Comparison of ENCODE assay signal across 14 cellular contexts in genomic region chr11:112958670-112959069, GRCh38. TPM values are rescaled to one million over a fixed set of nuclear protein-coding genes. Genes with fewer than 3 reads are reported as not detected.
DNase-seq lines count a peak whose midpoint lies in the region; FAIRE-seq and TF ChIP-seq lines count a peak whose summit lies in the region.
"Had no signal": no experiment of that assay in that cellular context is flagged by ENCODE, and none has a peak within 500 bp of the region (broad histone marks: within the 10 kb centered on the region; RNA-seq: fewer than 3 reads in every experiment).

No MANE protein-coding gene starts in this region.

- H3K4me3 Mint-ChIP-seq in HFFc6 = no peak overlapping the region
- no peak overlapping the region for H3K4me3 Mint-ChIP-seq in astrocyte (ENCODE audit: unreplicated experiment)
- H3K4me3 Mint-ChIP-seq: activated CD4-positive, alpha-beta T cell treated with anti-CD3 and anti-CD28 coated beads for 36 hours had no signal

- H3K4me3 ChIP-seq in AG09309 (ENCODE audit: control insufficient read depth, low read depth, low read length) (no peak overlapping the region), astrocyte (ENCODE audit: insufficient read depth, low read depth, low read length) (no peak overlapping the region)
- H3K4me3 ChIP-seq: BLaER1 treated with 17β-estradiol and CSF1 and Interleukin-3, amounts not matched to agents 10 nM and 100 nM had no signal

- no peaks in the 10 kb centered on the region for H3K36me3 ChIP-seq in astrocyte (ENCODE audit: insufficient read depth, low read length)
- H3K36me3 ChIP-seq: BLaER1 treated with 17β-estradiol and CSF1 and Interleukin-3, amounts not matched to agents 10 nM and 100 nM had no signal

- no peak overlapping the region for H3K9ac ChIP-seq in astrocyte (ENCODE audit: low read length)
- H3K9ac ChIP-seq: BLaER1 treated with 17β-estradiol and CSF1 and Interleukin-3, amounts not matched to agents 10 nM and 100 nM had no signal

- TF ChIP-seq CTCF in AG09309 (IDR thresholded peaks at IDR 0.05; ENCODE audit: control insufficient read depth, insufficient read depth, low read depth, low read length, missing control alignments) (peak; percentile 12), HFFc6 (IDR thresholded peaks at IDR 0.05) (no peak; the same call in 1 of the 2 replicates), astrocyte (IDR thresholded peaks at IDR 0.05; ENCODE audit: insufficient read depth, low read depth, low read length) (peak; percentile 14)

- DNase-seq in AG09309 (ENCODE audit: low read depth) (peak; percentile 17), HFFc6 (peak; percentile 9), astrocyte (ENCODE audit: low read depth) (peak; percentile 41), kidney tubule cell (ENCODE audit: low spot score) (peak; percentile 26), NCI-H2029 (lab: John Stamatoyannopoulos, UW) (no peak), frontal cortex (ENCODE audit: low spot score in 2 of 2) (no peak), posterior cingulate gyrus (no peak)
- no peak for DNase-seq in activated effector memory CD4-positive, alpha-beta T cell treated with Interleukin-2 at 50 U/mL for 16 hours
- DNase-seq: activated CD4-positive, alpha-beta T cell treated with anti-CD3 and anti-CD28 coated beads for 36 hours; activated T-cell treated with anti-CD3 and anti-CD28 coated beads, Interleukin-2, amount 50 U/mL, for 48 hours; NCI-H1048; NCI-H510A; SIG-M5 had no signal

- no peaks in the 10 kb centered on the region for H3K9me3 ChIP-seq in astrocyte (ENCODE audit: insufficient read depth, low read depth, low read length)

- no peak overlapping the region for H3K27ac ChIP-seq in astrocyte (ENCODE audit: low read depth, low read length)
- H3K27ac ChIP-seq: BLaER1 treated with 17β-estradiol and CSF1 and Interleukin-3, amounts not matched to agents 10 nM and 100 nM had no signal

- H3K4me2 ChIP-seq in astrocyte (ENCODE audit: low read length) = no peak overlapping the region
- H3K4me2 ChIP-seq: BLaER1 treated with 17β-estradiol and CSF1 and Interleukin-3, amounts not matched to agents 10 nM and 100 nM had no signal

- H3K9me3 Mint-ChIP-seq in HFFc6 = no peaks in the 10 kb centered on the region; the same call in 1 of the 2 replicates
- H3K9me3 Mint-ChIP-seq in astrocyte (ENCODE audit: unreplicated experiment) = no peaks in the 10 kb centered on the region

- H4K20me1 ChIP-seq in astrocyte (ENCODE audit: insufficient read depth, low read length) = no peaks in the 10 kb centered on the region
- H4K20me1 ChIP-seq: BLaER1 treated with 17β-estradiol and CSF1 and Interleukin-3, amounts not matched to agents 10 nM and 100 nM had no signal

- peaks cover 4% of the 10 kb centered on the region for H3K4me1 ChIP-seq in astrocyte (ENCODE audit: insufficient read depth, low read length)

- H3K27me3 Mint-ChIP-seq in HFFc6 (ENCODE audit: insufficient read depth) (peaks cover 22% of the 10 kb centered on the region), astrocyte (ENCODE audit: low read depth, unreplicated experiment) (peaks cover 10% of the 10 kb centered on the region)

- peaks cover 6% of the 10 kb centered on the region for H3K4me1 Mint-ChIP-seq in HFFc6 (ENCODE audit: low read depth)
- peaks cover 5% of the 10 kb centered on the region for H3K4me1 Mint-ChIP-seq in astrocyte (ENCODE audit: low read depth, unreplicated experiment)

- intact Hi-C loops in posterior cingulate gyrus (cut with DNase I) = no loop called here

- no peak overlapping the region for H2AFZ ChIP-seq in astrocyte (ENCODE audit: low read depth, low read length)

- no peaks in the 10 kb centered on the region for H3K79me2 ChIP-seq in astrocyte (ENCODE audit: insufficient read depth, low read length)

- no peaks in the 10 kb centered on the region for H3K36me3 Mint-ChIP-seq in HFFc6 (ENCODE audit: low read depth)
- H3K36me3 Mint-ChIP-seq in astrocyte (ENCODE audit: low read depth, unreplicated experiment) = no peaks in the 10 kb centered on the region

- FAIRE-seq in astrocyte (lab: Jason Lieb, UNC) (no peak), frontal cortex (lab: Jason Lieb, UNC) (no peak)

- H3K27me3 ChIP-seq in astrocyte (ENCODE audit: insufficient read depth, low read length) = peaks cover 4% of the 10 kb centered on the region

- H3K27ac Mint-ChIP-seq in HFFc6 (no peak overlapping the region), astrocyte (ENCODE audit: unreplicated experiment) (no peak overlapping the region)
- H3K27ac Mint-ChIP-seq: activated CD4-positive, alpha-beta T cell treated with anti-CD3 and anti-CD28 coated beads for 36 hours had no signal

RNA-seq across cellular contexts. Expression of gene NCAM1, which starts 2.5 kb away (rescaled TPM):
- total RNA-seq in HFFc6 (2021; fragmentation: NEBNext Ultra II Directional; extraction: Animal tissue kit (Norgen Biotek cat#: 25700)) = under 1 TPM in 1 of 6 experiments, not detected in 5; 0.20 TPM
- total RNA-seq in astrocyte = 17.4 and 24.5 TPM in 2 replicates
- total RNA-seq in frontal cortex = 515 TPM

Comparison
In these comparisons a context has a peak if more than half of its experiments do, and no peak if none do; other contexts are left out.
1. DNase-seq: peak in AG09309 (single experiment), HFFc6 (single experiment), astrocyte (single experiment) and kidney tubule cell (single experiment); none in activated effector memory CD4-positive, alpha-beta T cell treated with Interleukin-2 at 50 U/mL for 16 hours (single experiment), NCI-H2029 (single experiment), frontal cortex (0 of 2) and posterior cingulate gyrus (0 of 10).
2. RNA of gene NCAM1, which starts 2.5 kb away (total RNA-seq): 515 TPM in frontal cortex (single experiment); 17.4 to 24.5 TPM in astrocyte and 0.20 TPM in HFFc6; every median in the first group is over 10 times any median in the second.